In the genomic region with DNA sequence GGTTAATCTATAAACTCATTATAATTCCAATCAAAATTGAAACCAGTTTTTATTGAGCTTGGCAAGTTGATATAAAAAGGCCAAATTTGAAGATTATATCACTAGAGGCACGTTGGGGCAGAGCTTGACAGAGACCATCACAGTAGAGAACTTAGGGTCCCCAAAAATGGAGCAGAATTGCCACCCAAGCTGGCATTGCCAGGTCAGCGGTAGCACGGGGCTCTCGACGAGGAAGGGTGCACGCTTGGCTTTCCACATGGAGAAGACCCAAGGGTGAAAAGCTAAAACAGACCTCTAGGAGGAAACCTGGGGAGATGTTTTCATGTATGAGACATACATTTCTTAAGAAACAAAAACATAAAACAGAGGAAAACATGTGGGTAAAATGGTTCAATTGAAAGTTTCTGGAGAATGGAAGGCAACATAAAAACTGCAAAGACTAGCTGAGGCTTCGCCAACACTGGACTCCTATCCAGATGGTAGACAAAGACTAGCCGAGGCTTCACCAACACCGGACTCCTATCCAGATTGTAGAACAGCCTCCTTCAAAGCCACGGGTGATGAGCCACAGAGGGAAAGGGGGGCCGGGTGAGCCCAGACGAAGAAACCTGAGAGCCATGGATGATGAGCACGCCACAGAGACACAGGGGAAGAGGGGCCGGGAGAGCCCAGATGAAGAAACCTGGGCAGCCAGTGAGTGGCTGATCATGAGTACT, we compare ENCODE assay signal across 21 cellular contexts. TPM values are rescaled to one million over a fixed set of nuclear protein-coding genes. Genes with fewer than 3 reads are reported as not detected.
A peak's percentile ranks its signal among the peaks of the same experiment; 100 is the strongest.
DNase-seq lines count a peak whose midpoint lies in the region; ATAC-seq and TF ChIP-seq lines count a peak whose summit lies in the region.
"Had no signal": no experiment of that assay in that cellular context is flagged by ENCODE, and none has a peak within 500 bp of the region (broad histone marks: within the 10 kb centered on the region; RNA-seq: fewer than 3 reads in every experiment).

No MANE protein-coding gene starts in this region.

- ATAC-seq in activated CD8-positive, alpha-beta memory T cell treated with anti-CD3 and anti-CD28 coated beads, Interleukin-2, amount 10 ng/mL, durations not matched to agents 7 days and 5 days = no peak
- no peak for ATAC-seq in GM19397 (IDR thresholded peaks at IDR 0.05; ENCODE audit: unreplicated experiment)

- peak; percentile 26 for DNase-seq in H7
- peak; percentile 21 for DNase-seq in activated CD8-positive, alpha-beta memory T cell treated with anti-CD3 and anti-CD28 coated beads, Interleukin-2, amount 10 ng/mL, durations not matched to agents 7 days and 5 days
- peak; percentile 18 to 72 for DNase-seq in suprapubic skin (ENCODE audit: low spot score in 2 of 2)
- no peak for DNase-seq in ovary
- no peak for DNase-seq in activated CD4-positive, alpha-beta T cell treated with anti-CD3 and anti-CD28 coated beads for 4 hours
- no peak for DNase-seq in immature natural killer cell
- DNase-seq: Karpas-422, NCI-H1092, NCI-H1436 treated with DMSO at 0.1 percent for 48 hours, NCI-H2029 treated with DMSO at 0.1 percent for 48 hours, NCI-H446 treated with DMSO at 0.1 percent for 48 hours, NCI-H748 treated with DMSO at 0.1 percent for 48 hours, SHP77 had no signal

- TF ChIP-seq EP300 in suprapubic skin (IDR thresholded peaks at IDR 0.05) = no peak
- no peak for TF ChIP-seq EP300 in ovary (IDR thresholded peaks at IDR 0.05)

- peaks cover 6% of the 10 kb centered on the region for H3K4me1 Mint-ChIP-seq in activated CD8-positive, alpha-beta memory T cell treated with anti-CD3 and anti-CD28 coated beads, Interleukin-2, amount 10 ng/mL, durations not matched to agents 7 days and 5 days
- H3K4me1 Mint-ChIP-seq in immature natural killer cell = peaks cover 0 to 3% of the 10 kb centered on the region in 2 donors

- H3K4me1 ChIP-seq in suprapubic skin (peaks cover 15% of the 10 kb centered on the region), ovary (ENCODE audit: insufficient read depth) (peaks cover under 1% of the 10 kb centered on the region)

- no peak for TF ChIP-seq CTCF in suprapubic skin (IDR thresholded peaks at IDR 0.05)
- no peak for TF ChIP-seq CTCF in ovary (IDR thresholded peaks at IDR 0.05)

- no peak overlapping the region for H3K4me3 Mint-ChIP-seq in activated CD8-positive, alpha-beta memory T cell treated with anti-CD3 and anti-CD28 coated beads, Interleukin-2, amount 10 ng/mL, durations not matched to agents 7 days and 5 days
- H3K4me3 Mint-ChIP-seq in immature natural killer cell = no peak overlapping the region

- no peaks in the 10 kb centered on the region for H3K9me3 Mint-ChIP-seq in activated CD8-positive, alpha-beta memory T cell treated with anti-CD3 and anti-CD28 coated beads, Interleukin-2, amount 10 ng/mL, durations not matched to agents 7 days and 5 days (ENCODE audit: low read depth)
- no peaks in the 10 kb centered on the region for H3K9me3 Mint-ChIP-seq in immature natural killer cell

- H3K27ac ChIP-seq in layer of hippocampus (ENCODE audit: low read depth, low read length) (peak overlapping the region; percentile 95), suprapubic skin (no peak overlapping the region), ovary (no peak overlapping the region)
- H3K27ac ChIP-seq: C4-2B, SK-N-MC had no signal

- CTCF ChIA-PET in activated CD8-positive, alpha-beta memory T cell treated with anti-CD3 and anti-CD28 coated beads, Interleukin-2, amount 10 ng/mL, durations not matched to agents 7 days and 5 days (lab: Charles Lee) = no interaction called here

- no peak overlapping the region for H3K27ac Mint-ChIP-seq in activated CD8-positive, alpha-beta memory T cell treated with anti-CD3 and anti-CD28 coated beads, Interleukin-2, amount 10 ng/mL, durations not matched to agents 7 days and 5 days
- no peak overlapping the region for H3K27ac Mint-ChIP-seq in immature natural killer cell

- no peaks in the 10 kb centered on the region for H3K36me3 ChIP-seq in H7 (replicated peaks; ENCODE audit: control insufficient read depth, insufficient read depth, low read length)
- no peaks in the 10 kb centered on the region for H3K36me3 ChIP-seq in suprapubic skin
- H3K36me3 ChIP-seq in ovary = no peaks in the 10 kb centered on the region
- H3K36me3 ChIP-seq: HAP-1 had no signal

- intact Hi-C loops in ovary (cut with DNase I) = no loop called here

- H3K27me3 ChIP-seq in H7 (ENCODE audit: control insufficient read depth, insufficient read depth, low read length) = no peaks in the 10 kb centered on the region
- H3K27me3 ChIP-seq in layer of hippocampus (ENCODE audit: control insufficient read depth, insufficient read depth, low read length) = no peaks in the 10 kb centered on the region
- H3K27me3 ChIP-seq in suprapubic skin = peaks cover 4% of the 10 kb centered on the region
- H3K27me3 ChIP-seq in ovary = no peaks in the 10 kb centered on the region

- peaks cover 25% of the 10 kb centered on the region for H3K27me3 Mint-ChIP-seq in activated CD8-positive, alpha-beta memory T cell treated with anti-CD3 and anti-CD28 coated beads, Interleukin-2, amount 10 ng/mL, durations not matched to agents 7 days and 5 days
- H3K27me3 Mint-ChIP-seq in immature natural killer cell (ENCODE audit: low read depth in 3 of 3) = peaks cover 0 to 7% (median 2%) of the 10 kb centered on the region in 3 donors

- H3K4me3 ChIP-seq in H7 (ENCODE audit: insufficient read depth, low read depth, low read length) (no peak overlapping the region), suprapubic skin (no peak overlapping the region), ovary (no peak overlapping the region)
- H3K4me3 ChIP-seq: HAP-1, SK-N-MC had no signal

- no peaks in the 10 kb centered on the region for H3K36me3 Mint-ChIP-seq in activated CD8-positive, alpha-beta memory T cell treated with anti-CD3 and anti-CD28 coated beads, Interleukin-2, amount 10 ng/mL, durations not matched to agents 7 days and 5 days
- no peaks in the 10 kb centered on the region for H3K36me3 Mint-ChIP-seq in immature natural killer cell
- H3K36me3 Mint-ChIP-seq: IgD-negative memory B cell had no signal

- 82% methylated on average over 14 of the region's 14 CpGs for whole genome bisulfite sequencing in suprapubic skin
- 78 to 85% (median 78%) methylated on average over 14 of the region's 14 CpGs for WGBS in ovary, 3 donors

- no peaks in the 10 kb centered on the region for H3K9me3 ChIP-seq in suprapubic skin
- no peaks in the 10 kb centered on the region for H3K9me3 ChIP-seq in ovary
- H3K9me3 ChIP-seq: HAP-1 had no signal

- TF ChIP-seq POLR2A in suprapubic skin (IDR thresholded peaks at IDR 0.05) (no peak), ovary (IDR thresholded peaks at IDR 0.05) (no peak)

RNA-seq across cellular contexts. Expression of a gene that starts 4.1 kb away (rescaled TPM):
- 0.42 and 0.63 TPM in 2 replicates for total RNA-seq in H7 (2014; rRNA removed; shearing (Covaris generic))
- under 1 TPM; 0.19 to 0.38 TPM for total RNA-seq in activated CD8-positive, alpha-beta memory T cell treated with anti-CD3 and anti-CD28 coated beads, Interleukin-2, amount 10 ng/mL, durations not matched to agents 7 days and 5 days
- total RNA-seq in suprapubic skin = 1 to 10 TPM in 1 of 4 donors, under 1 TPM in 3; 0.15 to 2.4 (median 0.51) TPM
- total RNA-seq in ovary = 1 to 10 TPM in 5 of 7 donors, under 1 TPM in 2; 0.48 to 2.5 (median 1.9) TPM
- 1 to 10 TPM in 1 of 2 donors, under 1 TPM in 1; 0.97 to 1.4 TPM for polyA plus RNA-seq in ovary
- not detected for polyA plus RNA-seq in immature natural killer cell
- total RNA-seq: MCF 10A, RPMI7951 had no signal
- polyA plus RNA-seq: IgD-negative memory B cell had no signal

Comparison
In these comparisons a context has a peak if more than half of its experiments do, and no peak if none do; other contexts are left out.
1. DNase-seq: peak in H7 (single experiment), activated CD8-positive, alpha-beta memory T cell treated with anti-CD3 and anti-CD28 coated beads, Interleukin-2, amount 10 ng/mL, durations not matched to agents 7 days and 5 days (single experiment) and suprapubic skin (2 of 2); none in ovary (0 of 5), activated CD4-positive, alpha-beta T cell treated with anti-CD3 and anti-CD28 coated beads for 4 hours (0 of 2) and immature natural killer cell (0 of 3).